14 cellular contexts compared by ENCODE assay signal in the genomic region with DNA sequence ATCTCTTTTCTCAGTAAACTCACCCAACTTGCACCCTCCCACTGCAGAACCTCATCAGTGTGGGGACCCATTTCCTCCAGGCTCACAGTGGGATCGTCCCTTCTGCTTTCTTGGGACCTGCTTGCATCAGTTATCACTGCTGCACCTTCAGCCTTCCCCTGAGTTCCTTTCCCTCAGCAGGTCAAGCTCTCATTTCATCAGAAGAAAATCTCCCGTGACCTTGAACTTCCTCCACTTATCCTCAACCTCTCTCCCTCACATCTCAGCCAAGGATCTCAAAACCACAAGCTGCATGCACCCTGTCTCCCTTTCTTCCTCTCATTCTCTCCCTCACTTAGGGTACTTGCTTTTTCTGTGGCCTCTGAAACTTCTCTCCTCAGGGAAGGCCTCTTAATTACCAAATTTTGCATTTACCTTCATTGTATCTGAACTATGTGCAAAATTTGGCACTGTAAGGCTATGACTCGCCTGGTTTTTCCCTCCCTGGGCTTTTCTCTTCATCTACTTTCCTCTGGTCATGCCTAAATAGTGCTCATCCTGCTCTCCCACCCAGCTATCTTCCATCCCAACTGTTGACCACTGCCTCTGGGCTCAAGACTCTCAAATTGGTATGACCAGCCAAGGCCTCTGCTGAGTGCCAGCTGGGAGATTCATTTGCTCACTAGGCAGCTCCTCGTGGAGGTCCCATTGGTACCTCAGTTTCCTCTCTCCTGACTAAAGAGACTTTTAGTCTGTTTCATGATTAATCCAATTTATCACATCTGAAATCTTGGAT. TPM values are rescaled to one million over a fixed set of nuclear protein-coding genes. Genes with fewer than 3 reads are reported as not detected.
A peak's percentile ranks its signal among the peaks of the same experiment; 100 is the strongest.
DNase-seq lines count a peak whose midpoint lies in the region; ATAC-seq and TF ChIP-seq lines count a peak whose summit lies in the region.
"Had no signal": no experiment of that assay in that cellular context is flagged by ENCODE, and none has a peak within 500 bp of the region (broad histone marks: within the 10 kb centered on the region; RNA-seq: fewer than 3 reads in every experiment).

No MANE protein-coding gene starts in this region.

- no peak overlapping the region for H2BK120ac ChIP-seq in mesenchymal stem cell (ENCODE audit: low read depth, low read length)

- TF ChIP-seq CTCF in CD14-positive monocyte (IDR thresholded peaks at IDR 0.05): no peak
- no peak for TF ChIP-seq CTCF in HEK293 (tag by site-specific recombination; IDR thresholded peaks at IDR 0.05)

- DNase-seq in CD14-positive monocyte (ENCODE audit: low spot score): no peak
- DNase-seq in mesenchymal stem cell: peak; percentile 12
- DNase-seq in AML-193 (lab: John Stamatoyannopoulos, UW): no peak
- DNase-seq: DMS53, esophagus squamous epithelium, NCI-H2081, SW 1271, testis had no signal

- H3K4ac ChIP-seq in mesenchymal stem cell (ENCODE audit: low read depth in 1 of 2, low read length in 2 of 2): no peak overlapping the region

- H3K36me3 Mint-ChIP-seq in CD14-positive monocyte: peaks cover 15 to 24% of the 10 kb centered on the region in 2 donors
- H3K36me3 Mint-ChIP-seq in activated naive CD8-positive, alpha-beta T cell: peaks cover 3% of the 10 kb centered on the region

- WGBS in mesenchymal stem cell: 88% methylated on average over 4 of the region's 4 CpGs

- no peak overlapping the region for H2BK12ac ChIP-seq in mesenchymal stem cell (ENCODE audit: low read length in 2 of 2)

- no peak overlapping the region for H3K4me2 ChIP-seq in mesenchymal stem cell (ENCODE audit: low read length, poor library complexity, severe bottlenecking)

- H3K4me1 Mint-ChIP-seq in CD14-positive monocyte: peaks cover 37% of the 10 kb centered on the region
- peaks cover 52% of the 10 kb centered on the region for H3K4me1 Mint-ChIP-seq in activated naive CD8-positive, alpha-beta T cell (ENCODE audit: low read depth)

- H3K27me3 Mint-ChIP-seq in CD14-positive monocyte (ENCODE audit: low read depth in 3 of 3): no peaks in the 10 kb centered on the region
- no peaks in the 10 kb centered on the region for H3K27me3 Mint-ChIP-seq in activated naive CD8-positive, alpha-beta T cell

- no peak overlapping the region for H3K18ac ChIP-seq in mesenchymal stem cell (ENCODE audit: low read depth in 1 of 2, low read length in 2 of 2)

- intact Hi-C loops in CD14-positive monocyte (cut with micrococcal nuclease): loop anchor here (10.0 kb wide), 2 partner anchors 426 to 554 kb away; a partner anchor contains a TSS

- H3K36me3 ChIP-seq in HEK293 (ENCODE audit: control insufficient read depth in 2 of 2, insufficient read depth in 1 of 2, low read length in 2 of 2) (peaks cover 0 to 25% of the 10 kb centered on the region in 2 experiments; a peak in 1 of 3 replicates), mesenchymal stem cell (ENCODE audit: control insufficient read depth in 1 of 2, insufficient read depth in 2 of 2, low read depth in 1 of 2, low read length in 2 of 2) (peaks cover 30 to 34% of the 10 kb centered on the region in 2 experiments)

- no peak overlapping the region for H4K91ac ChIP-seq in mesenchymal stem cell (ENCODE audit: low read length)

- POLR2A ChIA-PET in HEK293 (lab: Yijun Ruan, JAX): interaction anchor here (0.7 to 1.2 kb wide), 5 partner anchors 14 to 195 kb away, joined by 3 to 9 read pairs (median 4); no protein-coding TSS in a partner anchor

- H2AFZ ChIP-seq in mesenchymal stem cell (ENCODE audit: low read depth, low read length): no peak overlapping the region

- ATAC-seq in GM18858 (IDR thresholded peaks at IDR 0.05; ENCODE audit: unreplicated experiment) (no peak), GM18907 (IDR thresholded peaks at IDR 0.05; ENCODE audit: unreplicated experiment) (no peak), HG03097 (IDR thresholded peaks at IDR 0.05; ENCODE audit: low FRiP score, unreplicated experiment) (no peak)
- ATAC-seq: sciatic nerve had no signal

- no peak overlapping the region for H3K23ac ChIP-seq in mesenchymal stem cell (ENCODE audit: low read length in 2 of 2)

- H3K4me1 ChIP-seq in HEK293 (ENCODE audit: control insufficient read depth, insufficient read depth, low read length) (no peaks in the 10 kb centered on the region), mesenchymal stem cell (ENCODE audit: control insufficient read depth, insufficient read depth, low read depth, low read length) (peaks cover 20% of the 10 kb centered on the region)

- no peaks in the 10 kb centered on the region for H3K27me3 ChIP-seq in mesenchymal stem cell (ENCODE audit: control insufficient read depth in 1 of 2, insufficient read depth in 1 of 2, low read length in 2 of 2)
- H3K27me3 ChIP-seq: esophagus squamous epithelium, testis had no signal

- no peaks in the 10 kb centered on the region for H3K9me3 Mint-ChIP-seq in CD14-positive monocyte
- H3K9me3 Mint-ChIP-seq in activated naive CD8-positive, alpha-beta T cell (ENCODE audit: low read depth): no peaks in the 10 kb centered on the region

- H2AK5ac ChIP-seq in mesenchymal stem cell (ENCODE audit: low read length, severe bottlenecking): no peak overlapping the region

- H4K8ac ChIP-seq in mesenchymal stem cell (ENCODE audit: low read length): no peak overlapping the region

- no peak overlapping the region for H3K4me3 Mint-ChIP-seq in CD14-positive monocyte
- peak overlapping the region; percentile 71 for H3K4me3 Mint-ChIP-seq in activated naive CD8-positive, alpha-beta T cell

- H2BK5ac ChIP-seq in mesenchymal stem cell (ENCODE audit: low read depth, low read length, poor library complexity, severe bottlenecking): no peak overlapping the region

- H3K27ac ChIP-seq in HEK293 (ENCODE audit: extremely low read depth, low read depth, low read length) (no peak overlapping the region), mesenchymal stem cell (ENCODE audit: low read length, poor library complexity, severe bottlenecking) (no peak overlapping the region)
- H3K27ac ChIP-seq: esophagus squamous epithelium, testis had no signal

- no peak overlapping the region for H3K4me3 ChIP-seq in HEK293 (ENCODE audit: low read depth, low read length)
- H3K4me3 ChIP-seq in mesenchymal stem cell (ENCODE audit: insufficient read depth in 1 of 2, low read depth in 1 of 2, low read length in 2 of 2): no peak overlapping the region
- H3K4me3 ChIP-seq: esophagus squamous epithelium, testis had no signal

- CTCF ChIA-PET in HEK293 (lab: Yijun Ruan, JAX): interaction anchor here (0.6 to 2.3 kb wide), 4 partner anchors 8 to 145 kb away, joined by 3 to 12 read pairs (median 6); no protein-coding TSS in a partner anchor

- H3K27ac Mint-ChIP-seq in CD14-positive monocyte: peak overlapping the region; percentile 18 to 80 (median 53)
- peak overlapping the region; percentile 93 for H3K27ac Mint-ChIP-seq in activated naive CD8-positive, alpha-beta T cell

- no peak overlapping the region for H3K9ac ChIP-seq in mesenchymal stem cell (ENCODE audit: low read length)

- peaks cover 28% of the 10 kb centered on the region for H3K79me1 ChIP-seq in mesenchymal stem cell (replicated peaks; ENCODE audit: low read length, poor library complexity, severe bottlenecking)

- no peak overlapping the region for H3K14ac ChIP-seq in mesenchymal stem cell (ENCODE audit: low read length in 2 of 2)

- H3K9me3 ChIP-seq in HEK293 (ENCODE audit: control insufficient read depth, insufficient read depth, low read depth, low read length) (no peaks in the 10 kb centered on the region), mesenchymal stem cell (ENCODE audit: control insufficient read depth, low read length) (no peaks in the 10 kb centered on the region)
- H3K9me3 ChIP-seq: esophagus squamous epithelium, testis had no signal

- no peak overlapping the region for H2BK15ac ChIP-seq in mesenchymal stem cell (ENCODE audit: low read depth, poor library complexity, severe bottlenecking)

TF ChIP-seq in HEK293, 187 proteins besides CTCF, POLR2A, EP300 and RAD21:
- TF ChIP-seq PRDM1 (tag by site-specific recombination; IDR thresholded peaks at IDR 0.05) (peak; percentile 36; the same call in 1 of the 2 replicates), ZNF521 (tag by site-specific recombination; IDR thresholded peaks at IDR 0.05) (no peak), ZBTB17 (tag by site-specific recombination; IDR thresholded peaks at IDR 0.05) (peak; percentile 57)

RNA-seq across cellular contexts. Expression of a gene that starts 2.7 kb away (rescaled TPM):
- 10 to 100 TPM; 20.3 to 22.8 TPM for polyA plus RNA-seq in CD14-positive monocyte
- polyA plus RNA-seq in mesenchymal stem cell (2013, experiment 1 of 2): 11.2 TPM
- polyA plus RNA-seq in mesenchymal stem cell (2013, experiment 2 of 2): 10.9 TPM

RNA-seq across cellular contexts. Expression of a gene that starts 16.4 kb away (rescaled TPM):
- 1 to 10 TPM; 1.0 to 1.7 TPM for polyA plus RNA-seq in CD14-positive monocyte
- polyA plus RNA-seq in mesenchymal stem cell (2013, experiment 1 of 2): 16.0 TPM
- 15.3 TPM for polyA plus RNA-seq in mesenchymal stem cell (2013, experiment 2 of 2)
